In the genomic region with DNA sequence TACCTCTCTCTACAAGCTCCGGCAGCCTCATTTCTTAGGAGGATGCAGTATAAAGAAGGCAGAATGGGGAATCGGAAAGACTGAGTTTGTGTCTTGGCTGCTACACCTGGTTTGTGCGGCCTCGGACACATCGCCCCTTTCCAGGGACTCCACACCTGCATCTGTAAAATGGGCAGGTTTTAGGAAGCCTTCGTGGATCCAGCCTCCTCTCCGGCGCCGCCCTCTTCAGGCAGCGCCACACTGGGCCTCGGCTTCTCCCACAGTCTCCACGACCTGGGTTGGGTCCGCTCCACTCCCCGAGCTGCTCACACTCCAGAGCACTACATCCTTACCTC, we compare ENCODE assay signal across 8 cellular contexts. TPM values are rescaled to one million over a fixed set of nuclear protein-coding genes. Genes with fewer than 3 reads are reported as not detected.
DNase-seq lines count a peak whose midpoint lies in the region; ATAC-seq, FAIRE-seq and TF ChIP-seq lines count a peak whose summit lies in the region.

No MANE protein-coding gene starts in this region.

- no peak for TF ChIP-seq EP300 in K562 (IDR thresholded peaks at IDR 0.05; ENCODE audit: low read length)
- TF ChIP-seq EP300 in upper lobe of left lung (IDR thresholded peaks at IDR 0.05), result no peak

- in situ Hi-C loops in K562 (cut with MboI), result loop anchor here (5.0 to 25.0 kb wide), 2 partner anchors 182 to 282 kb away; no protein-coding TSS in a partner anchor

- peaks cover 83% of the 10 kb centered on the region for H3K79me2 ChIP-seq in K562 (ENCODE audit: control insufficient read depth, insufficient read depth, low read length)

- 0% methylated on average over 6 of the region's 14 CpGs for WGBS in K562 (ENCODE audit: insufficient coverage, low coverage, missing lambda C conversion rate)
- 8 to 11% methylated on average over 14 of the region's 14 CpGs for WGBS in lower leg skin, 2 donors
- WGBS in upper lobe of left lung, 2 donors, result 11 to 17% methylated on average over 5 to 14 of the region's 14 CpGs

- POLR2A ChIA-PET in K562 (lab: Yijun Ruan, JAX), result interaction anchor here (0.6 to 3.7 kb wide), 20 partner anchors 8 to 1349 kb away, joined by 3 to 23 read pairs (median 4); a partner anchor contains a TSS

- BruUV-seq in K562 (replicated peaks; lab: Mats Ljungman, UMichigan), result no TSS peak

- peak overlapping the region; percentile 97 for H3K4me2 ChIP-seq in K562 (ENCODE audit: insufficient read depth, low read length)

- peaks cover 10% of the 10 kb centered on the region for H4K20me1 ChIP-seq in K562 (replicated peaks; ENCODE audit: control insufficient read depth, insufficient read depth, low read length)

- H3K4me3 ChIP-seq in K562, result peak overlapping the region; percentile 95
- H3K4me3 ChIP-seq in lower leg skin (ENCODE audit: low read depth, poor library complexity, severe bottlenecking), result peak overlapping the region; percentile 62
- peak overlapping the region; percentile 56 to 88 (median 68) for H3K4me3 ChIP-seq in upper lobe of left lung

- H3K27ac ChIP-seq in K562 (ENCODE audit: extremely low read depth, low read depth, low read length) (peak overlapping the region; percentile 97), upper lobe of left lung (peak overlapping the region; percentile 36 to 93 (median 80))

- H3K4me1 ChIP-seq in K562 (replicated peaks in 1 of 2; ENCODE audit: control insufficient read depth in 2 of 2, insufficient read depth in 2 of 2, low read length in 2 of 2), result peaks cover 5 to 16% of the 10 kb centered on the region in 2 experiments; a peak in 3 of 5 replicates
- H3K4me1 ChIP-seq in upper lobe of left lung, result peaks cover 9 to 21% (median 15%) of the 10 kb centered on the region in 4 donors

- TF ChIP-seq POLR2A in K562 (conservative IDR thresholded peaks at IDR 0.05) (no peak), lower leg skin (IDR thresholded peaks at IDR 0.05) (no peak), upper lobe of left lung (IDR thresholded peaks at IDR 0.05) (no peak)

- no peak for TF ChIP-seq CTCF in K562 (IDR thresholded peaks at IDR 0.05 in 2 of 3, conservative IDR thresholded peaks at IDR 0.05 in 1 of 3; ENCODE audit: insufficient read depth in 2 of 3, low read depth in 1 of 3, low read length in 3 of 3)
- no peak for TF ChIP-seq CTCF in lower leg skin (IDR thresholded peaks at IDR 0.05)
- TF ChIP-seq CTCF in upper lobe of left lung (IDR thresholded peaks at IDR 0.05), result no peak

- intact Hi-C loops in K562 (cut with micrococcal nuclease) (loop anchor here (2.0 to 10.0 kb wide), 2 partner anchors 191 to 285 kb away; a partner anchor contains a TSS), lower leg skin (cut with DNase I; ENCODE audit: low total_unique reads) (loop anchor here (10.0 kb wide), 1 partner anchor 185 kb away; no protein-coding TSS in a partner anchor)

- peak overlapping the region; percentile 88 for H2AFZ ChIP-seq in K562 (ENCODE audit: low read depth, low read length)

- no peaks in the 10 kb centered on the region for H3K9me3 ChIP-seq in K562 (replicated peaks; ENCODE audit: control insufficient read depth, insufficient read depth, low read depth, low read length)
- no peaks in the 10 kb centered on the region for H3K9me3 ChIP-seq in upper lobe of left lung

- peak overlapping the region; percentile 92 to 98 for H3K9ac ChIP-seq in K562 (ENCODE audit: insufficient read depth in 1 of 2, low read depth in 2 of 2, low read length in 2 of 2)

- FAIRE-seq in K562 (lab: Jason Lieb, UNC), result no peak

- peak; percentile 0 for DNase-seq in activated T-cell treated with anti-CD3 and anti-CD28 coated beads for 1 hour (ENCODE audit: low read depth)
- DNase-seq in activated T-cell treated with anti-CD3 and anti-CD28 coated beads for 4 hours, result no peak
- no peak for DNase-seq in K562 (ENCODE audit: extremely low read depth in 1 of 4, low spot score in 3 of 4)
- DNase-seq in lower leg skin (ENCODE audit: low spot score in 2 of 2), result no peak
- peak in 1 of 2 donors; percentile 77 for DNase-seq in upper lobe of left lung
- no peak for DNase-seq in NCI-H69 (lab: John Stamatoyannopoulos, UW)

- TF ChIP-seq RAD21 in K562 (CRISPR knock-in tag; conservative IDR thresholded peaks at IDR 0.05 in 1 of 2, IDR thresholded peaks at IDR 0.05 in 1 of 2), result no peak

- H3K9me1 ChIP-seq in K562 (ENCODE audit: control insufficient read depth, insufficient read depth, low read length), result peaks cover 8% of the 10 kb centered on the region

- CTCF ChIA-PET in K562 (lab: Yijun Ruan, JAX; ENCODE audit: low intra/inter-chr PET ratio), result no interaction called here

- H3K27me3 ChIP-seq in K562 (ENCODE audit: control insufficient read depth in 2 of 2, insufficient read depth in 2 of 2, low read length in 2 of 2) (no peaks in the 10 kb centered on the region), upper lobe of left lung (no peaks in the 10 kb centered on the region)

- peaks cover 31% of the 10 kb centered on the region; the same call in 2 of the 3 replicates for H3K36me3 ChIP-seq in K562 (ENCODE audit: control insufficient read depth, insufficient read depth, low read length)
- peaks cover 0 to 18% (median 1%) of the 10 kb centered on the region in 4 donors for H3K36me3 ChIP-seq in upper lobe of left lung

- ATAC-seq in HG03432 (IDR thresholded peaks at IDR 0.05; ENCODE audit: unreplicated experiment) (peak; percentile 19), K562 (peak; percentile 37), upper lobe of left lung (ENCODE audit: low FRiP score in 2 of 2) (peak; percentile 33 to 41), GM18517 (IDR thresholded peaks at IDR 0.05; ENCODE audit: unreplicated experiment) (no peak)

TF ChIP-seq in K562, 482 proteins besides CTCF, POLR2A, EP300 and RAD21 (continues in another document):
- TF ChIP-seq, protein P1, sequence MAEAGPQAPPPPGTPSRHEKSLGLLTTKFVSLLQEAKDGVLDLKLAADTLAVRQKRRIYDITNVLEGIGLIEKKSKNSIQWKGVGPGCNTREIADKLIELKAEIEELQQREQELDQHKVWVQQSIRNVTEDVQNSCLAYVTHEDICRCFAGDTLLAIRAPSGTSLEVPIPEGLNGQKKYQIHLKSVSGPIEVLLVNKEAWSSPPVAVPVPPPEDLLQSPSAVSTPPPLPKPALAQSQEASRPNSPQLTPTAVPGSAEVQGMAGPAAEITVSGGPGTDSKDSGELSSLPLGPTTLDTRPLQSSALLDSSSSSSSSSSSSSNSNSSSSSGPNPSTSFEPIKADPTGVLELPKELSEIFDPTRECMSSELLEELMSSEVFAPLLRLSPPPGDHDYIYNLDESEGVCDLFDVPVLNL (CRISPR knock-in tag; IDR thresholded peaks at IDR 0.05; ENCODE audit: low read depth), result 0 out of 2 replicates have a peak, but pooled peaks have one; percentile 40
- no peak for TF ChIP-seq ZNF121 (CRISPR knock-in tag; conservative IDR thresholded peaks at IDR 0.05)
- TF ChIP-seq, protein P2, sequence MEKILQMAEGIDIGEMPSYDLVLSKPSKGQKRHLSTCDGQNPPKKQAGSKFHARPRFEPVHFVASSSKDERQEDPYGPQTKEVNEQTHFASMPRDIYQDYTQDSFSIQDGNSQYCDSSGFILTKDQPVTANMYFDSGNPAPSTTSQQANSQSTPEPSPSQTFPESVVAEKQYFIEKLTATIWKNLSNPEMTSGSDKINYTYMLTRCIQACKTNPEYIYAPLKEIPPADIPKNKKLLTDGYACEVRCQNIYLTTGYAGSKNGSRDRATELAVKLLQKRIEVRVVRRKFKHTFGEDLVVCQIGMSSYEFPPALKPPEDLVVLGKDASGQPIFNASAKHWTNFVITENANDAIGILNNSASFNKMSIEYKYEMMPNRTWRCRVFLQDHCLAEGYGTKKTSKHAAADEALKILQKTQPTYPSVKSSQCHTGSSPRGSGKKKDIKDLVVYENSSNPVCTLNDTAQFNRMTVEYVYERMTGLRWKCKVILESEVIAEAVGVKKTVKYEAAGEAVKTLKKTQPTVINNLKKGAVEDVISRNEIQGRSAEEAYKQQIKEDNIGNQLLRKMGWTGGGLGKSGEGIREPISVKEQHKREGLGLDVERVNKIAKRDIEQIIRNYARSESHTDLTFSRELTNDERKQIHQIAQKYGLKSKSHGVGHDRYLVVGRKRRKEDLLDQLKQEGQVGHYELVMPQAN (IDR thresholded peaks at IDR 0.05; ENCODE audit: borderline replicate concordance), result 0 out of 2 replicates have a peak, but pooled peaks have one; percentile 35
- peak; percentile 79 for TF ChIP-seq CHD1 (IDR thresholded peaks at IDR 0.05; ENCODE audit: low read length)
- no peak for TF ChIP-seq MTF1 (CRISPR knock-in tag; IDR thresholded peaks at IDR 0.05; ENCODE audit: borderline replicate concordance)
- TF ChIP-seq, protein P3, sequence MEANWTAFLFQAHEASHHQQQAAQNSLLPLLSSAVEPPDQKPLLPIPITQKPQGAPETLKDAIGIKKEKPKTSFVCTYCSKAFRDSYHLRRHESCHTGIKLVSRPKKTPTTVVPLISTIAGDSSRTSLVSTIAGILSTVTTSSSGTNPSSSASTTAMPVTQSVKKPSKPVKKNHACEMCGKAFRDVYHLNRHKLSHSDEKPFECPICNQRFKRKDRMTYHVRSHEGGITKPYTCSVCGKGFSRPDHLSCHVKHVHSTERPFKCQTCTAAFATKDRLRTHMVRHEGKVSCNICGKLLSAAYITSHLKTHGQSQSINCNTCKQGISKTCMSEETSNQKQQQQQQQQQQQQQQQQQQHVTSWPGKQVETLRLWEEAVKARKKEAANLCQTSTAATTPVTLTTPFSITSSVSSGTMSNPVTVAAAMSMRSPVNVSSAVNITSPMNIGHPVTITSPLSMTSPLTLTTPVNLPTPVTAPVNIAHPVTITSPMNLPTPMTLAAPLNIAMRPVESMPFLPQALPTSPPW (CRISPR knock-in tag; IDR thresholded peaks at IDR 0.05), result peak; percentile 6; the same call in 1 of the 2 replicates
- TF ChIP-seq KDM1A (IDR thresholded peaks at IDR 0.05), result peak; percentile 50 to 56

RNA-seq across cellular contexts. Expression of a gene that starts 0.3 kb away (rescaled TPM):
- 47.3 and 57.6 TPM in 2 replicates for total RNA-seq in K562 (2011; cell fraction: chromatin; rRNA removed; ENCODE audit: low replicate concordance)
- total RNA-seq in K562 (2011; cell fraction: nucleolus; rRNA removed), result 34.2 and 43.4 TPM in 2 replicates
- total RNA-seq in K562 (2011; cell fraction: nucleoplasm; rRNA removed), result 46.8 and 49.4 TPM in 2 replicates
- 66.7 and 70.9 TPM in 2 replicates for total RNA-seq in K562 (2014; rRNA removed)
- 75.4 and 75.8 TPM in 2 replicates for total RNA-seq in K562 (2014; rRNA removed; fragmentation: Illumina TruSeq; extraction: Trizol)
- 53.0 and 55.7 TPM in 2 replicates for total RNA-seq in K562 (2015; rRNA removed; fragmentation: Illumina TruSeq; extraction: Trizol)
- total RNA-seq in K562 (2021), result 77.0 and 78.2 TPM in 2 replicates
- polyA plus RNA-seq in K562 (2011; rRNA removed), result 63.1 and 69.4 TPM in 2 replicates
- polyA plus RNA-seq in K562 (2011; cell fraction: cytosol; rRNA removed), result 37.6 and 43.6 TPM in 2 replicates
- 47.8 and 51.9 TPM in 2 replicates for polyA plus RNA-seq in K562 (2011; cell fraction: nucleus; rRNA removed)
- polyA plus RNA-seq in K562 (2012), result 66.7 and 165 TPM in 2 replicates
- 139 and 161 TPM in 2 replicates for polyA plus RNA-seq in K562 (2014; fragmentation: Illumina TruSeq; extraction: Trizol)
- 100 to 1,000 TPM; 116 to 166 TPM for polyA plus RNA-seq in K562 (2014; fragmentation: Nextera tagmentation; extraction: Ambion mirVana)
- 61.7 and 68.3 TPM in 2 replicates for polyA plus RNA-seq in K562 (2014; rRNA removed)
- polyA minus RNA-seq in K562 (2011; rRNA and poly(A)+ RNA removed), result 55.6 and 63.3 TPM in 2 replicates
- 31.6 and 55.7 TPM in 2 replicates for polyA minus RNA-seq in K562 (2011; cell fraction: cytosol; rRNA and poly(A)+ RNA removed)
- polyA minus RNA-seq in K562 (2011; cell fraction: nucleus; rRNA and poly(A)+ RNA removed), result 16.7 and 22.7 TPM in 2 replicates
- 10 to 100 TPM in 2 of 4 donors, 1 to 10 TPM in 2; 8.5 to 54.8 (median 24.3) TPM for total RNA-seq in lower leg skin
- 10 to 100 TPM; 13.1 to 46.8 (median 25.7) TPM for total RNA-seq in upper lobe of left lung
